Comparison of ENCODE assay signal across 8 cellular contexts in the genomic region with DNA sequence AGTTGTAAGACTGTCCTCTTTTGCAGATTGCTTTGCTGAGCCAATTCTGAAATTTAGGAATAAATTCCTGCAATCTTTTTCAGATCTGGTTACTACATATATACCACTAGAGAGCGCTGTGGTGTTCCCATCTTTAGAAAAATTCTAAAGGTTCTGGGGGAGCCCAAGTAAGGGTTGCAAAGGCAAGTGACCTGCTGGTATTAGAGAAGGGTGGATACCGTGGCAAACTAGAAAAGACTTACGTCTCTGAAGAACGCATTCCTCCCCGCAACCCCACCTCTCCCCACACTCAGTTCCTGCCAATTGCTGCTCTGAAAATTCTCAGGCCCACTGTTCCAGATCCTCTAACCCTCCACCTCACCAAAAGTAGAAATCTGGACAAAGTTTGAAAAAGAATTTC. TPM values are rescaled to one million over a fixed set of nuclear protein-coding genes. Genes with fewer than 3 reads are reported as not detected.
DNase-seq lines count a peak whose midpoint lies in the region; ATAC-seq, FAIRE-seq and TF ChIP-seq lines count a peak whose summit lies in the region.

No MANE protein-coding gene starts in this region.

- peaks cover 4% of the 10 kb centered on the region for H3F3A ChIP-seq in neural progenitor cell (ENCODE audit: low read depth)

- H3K79me2 ChIP-seq in H1 (ENCODE audit: control insufficient read depth in 1 of 2, insufficient read depth in 2 of 2, low read length in 2 of 2) (no peaks in the 10 kb centered on the region), neural progenitor cell (ENCODE audit: low read depth) (no peaks in the 10 kb centered on the region)

- peak overlapping the region; percentile 91; the same call in 1 of the 2 replicates for H2AFZ ChIP-seq in H1 (ENCODE audit: low read length)
- H2AFZ ChIP-seq in neural progenitor cell (replicated peaks): peak overlapping the region; percentile 61

- no peak overlapping the region for H3K4ac ChIP-seq in H1 (replicated peaks; ENCODE audit: insufficient read length, low read depth, low read length)

- H3K36me3 ChIP-seq in H1 (ENCODE audit: control insufficient read depth in 2 of 4, insufficient read depth in 4 of 4, low read length in 3 of 4) (no peaks in the 10 kb centered on the region), neural progenitor cell (no peaks in the 10 kb centered on the region)

- no peak overlapping the region for H3K18ac ChIP-seq in H1 (ENCODE audit: extremely low read depth, low read length)

- H3K9me3 ChIP-seq in H1 (ENCODE audit: insufficient read depth in 2 of 2, low read depth in 1 of 2, low read length in 1 of 2): no peaks in the 10 kb centered on the region
- H3K9me3 ChIP-seq in neural progenitor cell (ENCODE audit: low read depth): no peaks in the 10 kb centered on the region

- no peak overlapping the region for H2BK15ac ChIP-seq in H1 (ENCODE audit: low read length)

- H3K9ac ChIP-seq in H1 (replicated peaks in 1 of 4; ENCODE audit: extremely low read depth in 1 of 4, low read depth in 3 of 4, low read length in 3 of 4) (no peak overlapping the region), neural progenitor cell (no peak overlapping the region)

- DNase-seq in NOMO-1 (lab: John Stamatoyannopoulos, UW; ENCODE audit: unreplicated experiment in 2 of 2): peak; percentile 16 to 36
- DNase-seq in NOMO-1 treated with DMSO at 0.1 percent for 48 hours (lab: John Stamatoyannopoulos, UW; ENCODE audit: unreplicated experiment): no peak
- DNase-seq in H4 (ENCODE audit: low spot score): peak; percentile 3
- peak; percentile 61 for DNase-seq in OCI-M1 (lab: John Stamatoyannopoulos, UW)
- DNase-seq in H1 (ENCODE audit: low read depth in 1 of 2, low spot score in 2 of 2): no peak
- DNase-seq in neural progenitor cell (ENCODE audit: low spot score): peak; percentile 83
- DNase-seq in activated CD4-positive, CD25-positive, alpha-beta regulatory T cell (lab: John Stamatoyannopoulos, UW): no peak

- H3K9me3 Mint-ChIP-seq in neural progenitor cell: no peaks in the 10 kb centered on the region

- peaks cover 10% of the 10 kb centered on the region for H3K4me1 Mint-ChIP-seq in neural progenitor cell

- no peak overlapping the region for H3K27ac Mint-ChIP-seq in neural progenitor cell

- no peak overlapping the region for H4K5ac ChIP-seq in H1 (ENCODE audit: insufficient read length, low read depth, low read length)

- no peaks in the 10 kb centered on the region for H3K23me2 ChIP-seq in H1 (ENCODE audit: low read depth, low read length)

- no peak overlapping the region for H2BK5ac ChIP-seq in H1 (ENCODE audit: low read depth, low read length)

- peak; percentile 70 to 76 for TF ChIP-seq RAD21 in H1 (IDR thresholded peaks at IDR 0.05 in 1 of 2, conservative IDR thresholded peaks at IDR 0.05 in 1 of 2; ENCODE audit: low read depth in 2 of 2, low read length in 2 of 2)

- no peak overlapping the region for H3K4me3 Mint-ChIP-seq in neural progenitor cell

- no peak overlapping the region for H2AK5ac ChIP-seq in H1 (ENCODE audit: low read depth, low read length)

- H4K8ac ChIP-seq in H1 (ENCODE audit: extremely low read depth, insufficient read depth, low read length): no peak overlapping the region

- H3K36me3 Mint-ChIP-seq in neural progenitor cell: no peaks in the 10 kb centered on the region

- no peak overlapping the region for H3K27ac ChIP-seq in H1 (ENCODE audit: low read depth, low read length)
- no peak overlapping the region for H3K27ac ChIP-seq in neural progenitor cell

- POLR2A ChIA-PET in H1 (lab: Charles Lee; ENCODE audit: partially characterized antibody): no interaction called here

- no peak overlapping the region for H2BK12ac ChIP-seq in H1 (ENCODE audit: low read depth, low read length)

- WGBS in H1 (ENCODE audit: extremely low coverage in 1 of 2, insufficient coverage in 1 of 2, insufficient read length in 1 of 2, insufficient replicate concordance in 2 of 2, low coverage in 1 of 2, low lambda C conversion rate in 2 of 2, missing lambda C conversion rate in 1 of 2), 2 experiments: 23% methylated on average over 5 of the region's 5 CpGs; no CpG with 5 or more reads in 1 of the 2 experiments

- no peak overlapping the region for H2BK120ac ChIP-seq in H1 (replicated peaks; ENCODE audit: low read depth, low read length)

- H4K91ac ChIP-seq in H1 (replicated peaks; ENCODE audit: insufficient read length, low read length): no peak overlapping the region

- H3K27me3 Mint-ChIP-seq in neural progenitor cell (ENCODE audit: insufficient read depth, low read depth): no peaks in the 10 kb centered on the region

- TF ChIP-seq CTCF in H1 (IDR thresholded peaks at IDR 0.05; ENCODE audit: control extremely low read depth in 1 of 3, insufficient read depth in 1 of 3, low read depth in 1 of 3, low read length in 3 of 3): peak in 2 of 3 experiments; percentile 54; a peak in 2 of 4 replicates
- TF ChIP-seq CTCF in neural progenitor cell (IDR thresholded peaks at IDR 0.05): peak; percentile 85

- H3K79me1 ChIP-seq in H1 (ENCODE audit: low read depth, low read length): no peaks in the 10 kb centered on the region

- H2BK20ac ChIP-seq in H1 (ENCODE audit: low read length): no peak overlapping the region

- H3K56ac ChIP-seq in H1 (replicated peaks; ENCODE audit: insufficient read length, low read depth, low read length): no peak overlapping the region

- H3K14ac ChIP-seq in H1 (ENCODE audit: insufficient read length): no peak overlapping the region

- no peak for ATAC-seq in HG02571 (IDR thresholded peaks at IDR 0.05; ENCODE audit: unreplicated experiment)

- TF ChIP-seq POLR2A in H1 (IDR thresholded peaks at IDR 0.05; ENCODE audit: control extremely low read depth in 1 of 2, low read depth in 2 of 2, low read length in 2 of 2): no peak

- H4K20me1 ChIP-seq in H1 (replicated peaks in 1 of 2; ENCODE audit: control insufficient read depth in 1 of 2, insufficient read depth in 2 of 2, low read length in 2 of 2) (no peaks in the 10 kb centered on the region), neural progenitor cell (ENCODE audit: low read depth) (no peaks in the 10 kb centered on the region)

- H3K4me2 ChIP-seq in H1 (ENCODE audit: insufficient read depth in 1 of 2, low read depth in 2 of 2, low read length in 2 of 2) (no peak overlapping the region), neural progenitor cell (no peak overlapping the region)

- CTCF ChIA-PET in H1 (lab: Charles Lee; ENCODE audit: partially characterized antibody): interaction anchor here (0.6 to 2.0 kb wide), 23 partner anchors 9 to 1808 kb away, joined by 3 to 12 read pairs (median 3); no protein-coding TSS in a partner anchor

- H3K27me3 ChIP-seq in H1 (replicated peaks in 1 of 4; ENCODE audit: control insufficient read depth in 3 of 4, extremely low read depth in 1 of 4, insufficient read depth in 3 of 4, low read length in 3 of 4): no peaks in the 10 kb centered on the region
- H3K27me3 ChIP-seq in neural progenitor cell: no peaks in the 10 kb centered on the region

- no peak overlapping the region for H3K23ac ChIP-seq in H1 (ENCODE audit: insufficient read length)

- H3K4me3 ChIP-seq in H1 (ENCODE audit: extremely low read depth in 1 of 4, insufficient read depth in 2 of 4, low read depth in 3 of 4, low read length in 4 of 4): no peak overlapping the region
- no peak overlapping the region for H3K4me3 ChIP-seq in neural progenitor cell

- peak; percentile 82 for FAIRE-seq in H1 (lab: Jason Lieb, UNC)

- TF ChIP-seq EP300 in H1 (IDR thresholded peaks at IDR 0.05; ENCODE audit: borderline replicate concordance in 1 of 2, low read depth in 2 of 2, low read length in 2 of 2): no peak

- peaks cover 0 to 3% (median 0%) of the 10 kb centered on the region in 4 experiments; a peak in 3 of 7 replicates for H3K4me1 ChIP-seq in H1 (replicated peaks in 1 of 4; ENCODE audit: control insufficient read depth in 3 of 4, insufficient read depth in 4 of 4, low read length in 3 of 4)
- H3K4me1 ChIP-seq in neural progenitor cell: peaks cover 11% of the 10 kb centered on the region

TF ChIP-seq in H1, 55 proteins besides CTCF, POLR2A, EP300 and RAD21:
- 0 out of 2 replicates have a peak, but pooled peaks have one; percentile 16 for TF ChIP-seq TCF12 (IDR thresholded peaks at IDR 0.05; ENCODE audit: low read depth, low read length)
- TF ChIP-seq CTBP2 (IDR thresholded peaks at IDR 0.05; ENCODE audit: borderline replicate concordance, insufficient read depth, insufficient read length, low read length): no peak
- peak; percentile 60 for TF ChIP-seq TEAD4 (IDR thresholded peaks at IDR 0.05; ENCODE audit: low read depth, low read length)

RNA-seq across cellular contexts. Expression of a gene that starts 48.5 kb away (rescaled TPM):
- not detected in 2 replicates for total RNA-seq in H4 (2014; rRNA removed; shearing (Covaris generic))
- total RNA-seq in H1 (2021; fragmentation: NEBNext Ultra II Directional; extraction: Animal tissue kit (Norgen Biotek cat#: 25700)): 0.98 and 1.3 TPM in 2 replicates
- 0.12 and 0.20 TPM in 2 replicates for polyA plus RNA-seq in H1 (2011; rRNA removed)
- 0.65 TPM for polyA plus RNA-seq in H1 (2011; cell fraction: cytosol; rRNA removed)
- polyA plus RNA-seq in H1 (2011; cell fraction: nucleus; rRNA removed): 1.7 TPM
- polyA plus RNA-seq in H1 (2012, experiment 1 of 2): 0.48 to 1.2 TPM (median 0.83 TPM) in 4 replicates
- not detected for polyA plus RNA-seq in H1 (2012, experiment 2 of 2)
- 0.85 TPM for polyA plus RNA-seq in H1 (2013, experiment 1 of 2)
- 0.70 TPM for polyA plus RNA-seq in H1 (2013, experiment 2 of 2)
- polyA minus RNA-seq in H1 (2011; rRNA and poly(A)+ RNA removed): 0.38 and 0.88 TPM in 2 replicates
- not detected for polyA minus RNA-seq in H1 (2011; cell fraction: cytosol; rRNA and poly(A)+ RNA removed)
- polyA minus RNA-seq in H1 (2011; cell fraction: nucleus; rRNA and poly(A)+ RNA removed): 6.2 TPM
- 1.7 and 2.0 TPM in 2 replicates for total RNA-seq in neural progenitor cell (ENCODE audit: low replicate concordance)

Comparison
In these comparisons a context has a peak if more than half of its experiments do, and no peak if none do; other contexts are left out.
1. DNase-seq: peak in NOMO-1 (2 of 2), H4 (single experiment), OCI-M1 (single experiment) and neural progenitor cell (single experiment); none in NOMO-1 treated with DMSO at 0.1 percent for 48 hours (single experiment), H1 (0 of 2) and activated CD4-positive, CD25-positive, alpha-beta regulatory T cell (0 of 4).